ENCODE assay signal across 1 cellular context in the genomic region with DNA sequence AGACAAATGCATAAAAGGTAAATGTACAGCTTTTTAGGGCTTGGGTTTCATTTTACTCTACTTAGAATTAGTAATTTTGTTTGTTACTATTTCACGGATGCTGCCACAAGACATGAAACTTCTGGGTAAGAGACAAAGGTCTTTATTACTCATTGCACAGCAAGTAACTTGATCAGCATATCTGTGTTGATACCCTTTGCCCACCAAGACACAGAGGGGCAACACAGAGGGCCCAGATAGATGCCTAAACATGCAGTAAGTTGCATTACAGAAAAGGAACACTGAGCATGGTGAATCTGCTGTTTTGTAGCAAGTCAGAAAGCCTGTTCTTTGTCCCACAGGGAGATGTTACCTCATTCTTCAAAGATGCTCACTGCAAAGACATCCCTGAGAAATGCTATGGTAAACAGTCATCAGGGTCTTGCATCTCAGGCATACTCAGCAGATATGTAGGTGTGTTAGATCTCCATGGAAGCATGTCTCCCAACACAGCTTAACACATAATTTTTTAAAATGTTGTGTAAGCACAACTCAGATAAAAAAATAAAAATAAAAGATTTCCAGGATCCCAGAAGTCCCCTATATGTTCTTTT.
TF ChIP-seq lines count a peak whose summit lies in the region.

No MANE protein-coding gene starts in this region.

TF ChIP-seq in GM12878, 131 proteins besides CTCF, POLR2A, EP300 and RAD21 (continued from another document):
- TF ChIP-seq BCL3 (IDR thresholded peaks at IDR 0.05; ENCODE audit: borderline replicate concordance, insufficient read depth, low read depth, low read length, poor library complexity, severe bottlenecking): no peak
